In the genomic region with DNA sequence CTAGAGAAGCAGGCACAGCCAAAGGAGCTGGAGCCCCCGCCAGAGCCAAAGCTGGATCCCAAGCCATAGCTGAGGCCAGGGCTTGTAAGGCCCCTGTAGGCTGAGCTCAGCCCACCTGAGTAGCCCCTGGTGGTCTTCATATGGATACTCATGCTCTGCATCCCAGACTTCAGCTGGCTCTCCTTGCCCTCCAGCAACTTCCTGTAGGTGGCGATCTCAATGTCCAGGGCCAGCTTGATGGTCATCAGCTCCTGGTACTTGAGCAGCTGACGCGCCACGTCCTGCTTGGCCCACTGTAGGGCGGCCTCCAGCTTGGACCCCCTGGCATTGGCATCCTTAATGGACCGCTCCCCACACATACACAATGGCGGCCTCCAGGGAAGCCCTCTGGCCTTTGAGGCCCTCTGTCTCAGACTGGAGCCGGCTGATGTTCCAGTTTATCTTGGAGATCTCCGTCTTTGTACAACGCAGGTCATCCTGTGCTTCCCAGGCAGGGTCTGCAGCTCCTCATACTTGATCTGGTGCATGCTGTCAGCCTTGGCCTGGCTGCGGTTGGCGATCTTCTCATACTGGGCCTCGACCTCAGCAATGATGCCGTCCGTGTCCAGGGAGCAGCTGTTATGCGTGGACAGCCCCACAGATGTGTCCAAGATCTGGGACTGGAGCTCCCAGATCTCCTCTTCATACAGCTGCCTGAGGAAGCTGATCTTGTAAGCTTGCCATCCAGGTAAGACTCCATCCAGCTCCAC, we compare ENCODE assay signal across 20 cellular contexts. TPM values are rescaled to one million over a fixed set of nuclear protein-coding genes. Genes with fewer than 3 reads are reported as not detected.
DNase-seq lines count a peak whose midpoint lies in the region; ATAC-seq and TF ChIP-seq lines count a peak whose summit lies in the region.
"Had no signal": no experiment of that assay in that cellular context is flagged by ENCODE, and none has a peak within 500 bp of the region (broad histone marks: within the 10 kb centered on the region; RNA-seq: fewer than 3 reads in every experiment).

No MANE protein-coding gene starts in this region.

- no peak overlapping the region for H3K4me2 ChIP-seq in OCI-LY7 (ENCODE audit: low read length)

- DNase-seq in GM10248 (ENCODE audit: extremely low spot score) (no peak), OCI-LY7 (ENCODE audit: low spot score) (no peak), iPS-NIHi11 (ENCODE audit: low spot score) (peak; percentile 22), kidney tubule cell (ENCODE audit: low spot score) (no peak), erythroblast (lab: John Stamatoyannopoulos, UW) (no peak), Kasumi-1 (lab: John Stamatoyannopoulos, UW) (no peak)
- DNase-seq: activated CD8-positive, alpha-beta memory T cell treated with anti-CD3 and anti-CD28 coated beads for 24 hours; activated effector memory CD4-positive, alpha-beta T cell treated with anti-CD3 and anti-CD28 coated beads, Interleukin-2, amount 50 U/mL, for 16 hours; GDM1; IMR-90; naive thymus-derived CD8-positive, alpha-beta T cell; NCI-H1105 treated with DMSO at 0.1 percent for 48 hours; NCI-H748 treated with DMSO at 0.1 percent for 48 hours had no signal

- H3K79me2 ChIP-seq in OCI-LY7 (ENCODE audit: insufficient read depth, low read depth, low read length): peaks cover 94% of the 10 kb centered on the region

- ATAC-seq in GM19452 (IDR thresholded peaks at IDR 0.05; ENCODE audit: unreplicated experiment): no peak
- ATAC-seq: naive thymus-derived CD8-positive, alpha-beta T cell; SK-N-SH treated with all-trans-retinoic acid at 6 μM for 48 hours had no signal

- no peaks in the 10 kb centered on the region for H4K20me1 ChIP-seq in OCI-LY7 (ENCODE audit: insufficient read depth, low read length)

- no peak overlapping the region for H3K4me3 ChIP-seq in OCI-LY7 (ENCODE audit: low read depth, low read length, poor library complexity, severe bottlenecking)
- H3K4me3 ChIP-seq: lung, vagina had no signal

- H3K9me3 ChIP-seq in OCI-LY7 (ENCODE audit: low read length): peaks cover 25% of the 10 kb centered on the region; the same call in 1 of the 2 replicates
- H3K9me3 ChIP-seq: vagina had no signal

- peaks cover 95% of the 10 kb centered on the region for H3K36me3 ChIP-seq in OCI-LY7 (ENCODE audit: insufficient read depth, low read length)
- H3K36me3 ChIP-seq: vagina had no signal

- H3K9me2 ChIP-seq in OCI-LY7 (ENCODE audit: insufficient read depth, low read length): no peaks in the 10 kb centered on the region

- no peak overlapping the region for H2AFZ ChIP-seq in OCI-LY7 (ENCODE audit: low read length)

- no TSS peak for BruUV-seq in OCI-LY7 (replicated peaks; lab: Mats Ljungman, UMichigan)

- no peaks in the 10 kb centered on the region for H3K4me1 ChIP-seq in OCI-LY7 (ENCODE audit: insufficient read depth, low read length, poor library complexity, severe bottlenecking)
- H3K4me1 ChIP-seq: vagina had no signal

- intact Hi-C loops in OCI-LY7 (cut with micrococcal nuclease; ENCODE audit: unreplicated experiment): no loop called here

- H3K27ac ChIP-seq in 22Rv1 (no peak overlapping the region), OCI-LY7 (ENCODE audit: low read depth, low read length, poor library complexity, severe bottlenecking) (no peak overlapping the region)
- H3K27ac ChIP-seq: vagina had no signal

- TF ChIP-seq CTCF in 22Rv1 (IDR thresholded peaks at IDR 0.05) (peak; percentile 14; the same call in 1 of the 2 replicates), GM10248 (IDR thresholded peaks at IDR 0.05; ENCODE audit: control extremely low read depth, extremely low read depth, low read depth, missing control alignments) (peak; percentile 14), OCI-LY7 (conservative IDR thresholded peaks at IDR 0.05; ENCODE audit: low read length) (peak; percentile 34; the same call in 1 of the 2 replicates)

- no peak for TF ChIP-seq POLR2A in erythroblast (IDR thresholded peaks at IDR 0.05; ENCODE audit: low read length)

- POLR2A ChIA-PET in GM10248 (lab: Yijun Ruan, JAX) (no interaction called here), OCI-LY7 (lab: Charles Lee) (interaction anchor here (1.0 to 1.4 kb wide), 2 partner anchors 9 to 15 kb away, joined by 3 to 4 read pairs; no protein-coding TSS in a partner anchor)

- CTCF ChIA-PET in GM10248 (lab: Yijun Ruan, JAX): interaction anchor here (0.8 to 3.1 kb wide), 10 partner anchors 9 to 38 kb away, joined by 3 to 25 read pairs (median 4); no protein-coding TSS in a partner anchor
- CTCF ChIA-PET in OCI-LY7 (lab: Charles Lee; ENCODE audit: unreplicated experiment): no interaction called here

RNA-seq across cellular contexts. Expression of a gene that starts 28.9 kb away (rescaled TPM):
- 44.7 and 54.7 TPM in 2 replicates for total RNA-seq in OCI-LY7 (2014; rRNA removed; shearing (Covaris generic))
- total RNA-seq in OCI-LY7 (2022): 125 and 134 TPM in 2 replicates
- total RNA-seq: IMR-90 had no signal

RNA-seq across cellular contexts. Expression of a gene that starts 32.8 kb away (rescaled TPM):
- not detected in 2 replicates for total RNA-seq in OCI-LY7 (2014; rRNA removed; shearing (Covaris generic))
- total RNA-seq in OCI-LY7 (2022): not detected in 2 replicates
- total RNA-seq: astrocyte, frontal cortex, IMR-90, lung, vagina had no signal
